In genomic region chr2:145066795-145067194, GRCh38 we compare ENCODE assay signal across 1 cellular context.
TF ChIP-seq lines count a peak whose summit lies in the region.

No MANE protein-coding gene starts in this region.

TF ChIP-seq in liver, 16 proteins besides CTCF, POLR2A, EP300 and RAD21 (continued from another document):
- no peak for TF ChIP-seq REST (IDR thresholded peaks at IDR 0.05)
- TF ChIP-seq RXRA (IDR thresholded peaks at IDR 0.05): no peak
- no peak for TF ChIP-seq FOXA2 (IDR thresholded peaks at IDR 0.05)
